1 cellular context compared by ENCODE assay signal in the genomic region with DNA sequence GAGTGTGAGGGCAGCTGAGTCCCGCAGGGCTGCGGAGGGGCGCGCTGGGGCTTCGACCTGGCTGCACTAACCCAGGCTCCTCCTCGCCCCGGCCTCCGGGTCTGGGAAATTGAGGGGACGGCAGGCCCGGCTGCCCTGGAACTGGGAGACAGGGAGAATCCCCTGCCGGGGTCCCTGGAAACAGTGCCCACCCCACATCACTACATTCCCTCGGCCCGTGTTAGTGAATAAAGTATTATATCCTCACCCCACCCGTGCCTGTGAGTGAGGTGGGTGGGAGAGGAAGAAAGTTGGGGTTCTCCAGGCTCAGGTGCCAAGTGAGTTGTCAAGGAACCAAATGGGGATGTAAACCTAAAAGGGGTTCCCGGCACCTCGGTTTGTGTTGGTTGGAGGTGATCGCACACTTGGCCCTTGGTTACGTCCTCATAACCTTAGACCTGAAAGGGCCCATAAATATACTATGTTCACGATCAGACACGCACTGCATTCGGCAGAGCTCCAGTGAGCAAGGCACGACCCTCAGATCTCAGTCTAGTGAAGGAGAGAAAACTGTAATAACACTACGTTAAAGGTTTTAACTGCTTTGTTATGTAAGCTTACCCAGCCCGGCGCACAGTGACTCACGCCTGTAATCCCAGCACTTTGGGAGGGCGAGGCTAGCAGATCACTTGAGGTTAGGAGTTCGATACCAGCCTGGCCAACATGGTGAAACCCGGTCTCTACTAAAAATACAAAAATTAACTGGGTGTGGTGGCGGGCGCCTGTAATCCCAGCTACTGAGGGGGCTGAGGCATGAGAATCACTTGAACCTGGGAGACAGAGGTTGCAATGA.
TF ChIP-seq lines count a peak whose summit lies in the region.

No MANE protein-coding gene starts in this region.

TF ChIP-seq in IMR-90, 13 proteins besides CTCF, POLR2A, EP300 and RAD21:
- TF ChIP-seq, protein P1, sequence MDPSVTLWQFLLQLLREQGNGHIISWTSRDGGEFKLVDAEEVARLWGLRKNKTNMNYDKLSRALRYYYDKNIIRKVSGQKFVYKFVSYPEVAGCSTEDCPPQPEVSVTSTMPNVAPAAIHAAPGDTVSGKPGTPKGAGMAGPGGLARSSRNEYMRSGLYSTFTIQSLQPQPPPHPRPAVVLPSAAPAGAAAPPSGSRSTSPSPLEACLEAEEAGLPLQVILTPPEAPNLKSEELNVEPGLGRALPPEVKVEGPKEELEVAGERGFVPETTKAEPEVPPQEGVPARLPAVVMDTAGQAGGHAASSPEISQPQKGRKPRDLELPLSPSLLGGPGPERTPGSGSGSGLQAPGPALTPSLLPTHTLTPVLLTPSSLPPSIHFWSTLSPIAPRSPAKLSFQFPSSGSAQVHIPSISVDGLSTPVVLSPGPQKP (IDR thresholded peaks at IDR 0.05; ENCODE audit: borderline replicate concordance, low read depth, low read length), result no peak
- TF ChIP-seq SMC3 (IDR thresholded peaks at IDR 0.05; ENCODE audit: low read depth, low read length) (no peak), USF2 (IDR thresholded peaks at IDR 0.05; ENCODE audit: low read depth, low read length) (no peak), CHD1 (IDR thresholded peaks at IDR 0.05; ENCODE audit: low read depth, low read length) (no peak), FOS (IDR thresholded peaks at IDR 0.05; ENCODE audit: low read depth, low read length) (no peak), MAZ (IDR thresholded peaks at IDR 0.05; ENCODE audit: borderline replicate concordance, low read depth, low read length) (no peak)
